Comparison of ENCODE assay signal across 1 cellular context in genomic region chr11:70341881-70342429, GRCh38.
TF ChIP-seq lines count a peak whose summit lies in the region.

No MANE protein-coding gene starts in this region.

TF ChIP-seq in GM23338, 12 proteins besides CTCF, POLR2A, EP300 and RAD21 (continued from another document):
- TF ChIP-seq, protein P1, sequence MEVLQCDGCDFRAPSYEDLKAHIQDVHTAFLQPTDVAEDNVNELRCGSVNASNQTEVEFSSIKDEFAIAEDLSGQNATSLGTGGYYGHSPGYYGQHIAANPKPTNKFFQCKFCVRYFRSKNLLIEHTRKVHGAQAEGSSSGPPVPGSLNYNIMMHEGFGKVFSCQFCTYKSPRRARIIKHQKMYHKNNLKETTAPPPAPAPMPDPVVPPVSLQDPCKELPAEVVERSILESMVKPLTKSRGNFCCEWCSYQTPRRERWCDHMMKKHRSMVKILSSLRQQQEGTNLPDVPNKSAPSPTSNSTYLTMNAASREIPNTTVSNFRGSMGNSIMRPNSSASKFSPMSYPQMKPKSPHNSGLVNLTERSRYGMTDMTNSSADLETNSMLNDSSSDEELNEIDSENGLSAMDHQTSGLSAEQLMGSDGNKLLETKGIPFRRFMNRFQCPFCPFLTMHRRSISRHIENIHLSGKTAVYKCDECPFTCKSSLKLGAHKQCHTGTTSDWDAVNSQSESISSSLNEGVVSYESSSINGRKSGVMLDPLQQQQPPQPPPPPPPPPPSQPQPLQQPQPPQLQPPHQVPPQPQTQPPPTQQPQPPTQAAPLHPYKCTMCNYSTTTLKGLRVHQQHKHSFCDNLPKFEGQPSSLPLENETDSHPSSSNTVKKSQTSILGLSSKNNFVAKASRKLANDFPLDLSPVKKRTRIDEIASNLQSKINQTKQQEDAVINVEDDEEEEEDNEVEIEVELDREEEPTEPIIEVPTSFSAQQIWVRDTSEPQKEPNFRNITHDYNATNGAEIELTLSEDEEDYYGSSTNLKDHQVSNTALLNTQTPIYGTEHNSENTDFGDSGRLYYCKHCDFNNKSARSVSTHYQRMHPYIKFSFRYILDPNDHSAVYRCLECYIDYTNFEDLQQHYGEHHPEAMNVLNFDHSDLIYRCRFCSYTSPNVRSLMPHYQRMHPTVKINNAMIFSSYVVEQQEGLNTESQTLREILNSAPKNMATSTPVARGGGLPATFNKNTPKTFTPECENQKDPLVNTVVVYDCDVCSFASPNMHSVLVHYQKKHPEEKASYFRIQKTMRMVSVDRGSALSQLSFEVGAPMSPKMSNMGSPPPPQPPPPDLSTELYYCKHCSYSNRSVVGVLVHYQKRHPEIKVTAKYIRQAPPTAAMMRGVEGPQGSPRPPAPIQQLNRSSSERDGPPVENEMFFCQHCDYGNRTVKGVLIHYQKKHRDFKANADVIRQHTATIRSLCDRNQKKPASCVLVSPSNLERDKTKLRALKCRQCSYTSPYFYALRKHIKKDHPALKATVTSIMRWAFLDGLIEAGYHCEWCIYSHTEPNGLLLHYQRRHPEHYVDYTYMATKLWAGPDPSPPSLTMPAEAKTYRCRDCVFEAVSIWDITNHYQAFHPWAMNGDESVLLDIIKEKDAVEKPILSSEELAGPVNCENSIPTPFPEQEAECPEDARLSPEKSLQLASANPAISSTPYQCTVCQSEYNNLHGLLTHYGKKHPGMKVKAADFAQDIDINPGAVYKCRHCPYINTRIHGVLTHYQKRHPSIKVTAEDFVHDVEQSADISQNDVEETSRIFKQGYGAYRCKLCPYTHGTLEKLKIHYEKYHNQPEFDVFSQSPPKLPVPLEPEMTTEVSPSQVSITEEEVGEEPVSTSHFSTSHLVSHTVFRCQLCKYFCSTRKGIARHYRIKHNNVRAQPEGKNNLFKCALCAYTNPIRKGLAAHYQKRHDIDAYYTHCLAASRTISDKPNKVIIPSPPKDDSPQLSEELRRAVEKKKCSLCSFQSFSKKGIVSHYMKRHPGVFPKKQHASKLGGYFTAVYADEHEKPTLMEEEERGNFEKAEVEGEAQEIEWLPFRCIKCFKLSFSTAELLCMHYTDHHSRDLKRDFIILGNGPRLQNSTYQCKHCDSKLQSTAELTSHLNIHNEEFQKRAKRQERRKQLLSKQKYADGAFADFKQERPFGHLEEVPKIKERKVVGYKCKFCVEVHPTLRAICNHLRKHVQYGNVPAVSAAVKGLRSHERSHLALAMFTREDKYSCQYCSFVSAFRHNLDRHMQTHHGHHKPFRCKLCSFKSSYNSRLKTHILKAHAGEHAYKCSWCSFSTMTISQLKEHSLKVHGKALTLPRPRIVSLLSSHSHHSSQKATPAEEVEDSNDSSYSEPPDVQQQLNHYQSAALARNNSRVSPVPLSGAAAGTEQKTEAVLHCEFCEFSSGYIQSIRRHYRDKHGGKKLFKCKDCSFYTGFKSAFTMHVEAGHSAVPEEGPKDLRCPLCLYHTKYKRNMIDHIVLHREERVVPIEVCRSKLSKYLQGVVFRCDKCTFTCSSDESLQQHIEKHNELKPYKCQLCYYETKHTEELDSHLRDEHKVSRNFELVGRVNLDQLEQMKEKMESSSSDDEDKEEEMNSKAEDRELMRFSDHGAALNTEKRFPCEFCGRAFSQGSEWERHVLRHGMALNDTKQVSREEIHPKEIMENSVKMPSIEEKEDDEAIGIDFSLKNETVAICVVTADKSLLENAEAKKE (CRISPR knock-in tag; IDR thresholded peaks at IDR 0.05): no peak
- no peak for TF ChIP-seq JUNB (IDR thresholded peaks at IDR 0.05; ENCODE audit: unreplicated experiment)
TF ChIP-seq in GM23338: peak in this region for 0.
